In the genomic region with DNA sequence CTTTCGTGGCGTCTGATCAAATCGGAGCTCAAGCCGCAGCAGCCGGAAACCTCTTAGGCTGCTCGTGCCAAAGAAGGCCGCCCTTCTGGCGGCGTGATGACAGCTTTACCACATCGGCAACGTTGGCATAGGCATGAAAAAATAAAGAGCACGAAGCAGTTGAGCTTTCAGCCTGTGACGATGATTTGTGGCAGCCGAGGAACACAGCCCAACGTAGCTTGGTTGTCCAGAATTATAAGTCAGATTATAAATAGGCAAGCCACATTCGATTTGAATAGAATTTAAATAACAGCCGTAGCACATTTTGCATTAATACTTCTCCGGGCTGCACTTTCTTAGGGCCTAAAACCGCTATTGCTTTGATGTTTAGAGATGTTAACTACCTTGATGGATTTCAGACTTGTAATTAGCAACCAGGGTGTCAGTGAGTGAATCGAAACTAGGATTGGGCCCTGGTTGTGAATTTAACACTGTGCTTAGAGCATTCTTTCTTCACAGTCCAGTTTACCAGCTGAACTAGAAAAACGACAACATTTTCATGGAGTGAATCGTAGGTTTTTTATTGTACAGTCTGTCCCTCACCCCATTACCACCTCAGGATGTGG, we compare ENCODE assay signal across 1 cellular context.
A peak's percentile ranks its signal among the peaks of the same experiment; 100 is the strongest.
TF ChIP-seq lines count a peak whose summit lies in the region.

No MANE protein-coding gene starts in this region.

TF ChIP-seq in K562, 482 proteins besides CTCF, POLR2A, EP300 and RAD21 (continued from another document and continues in another):
- TF ChIP-seq, protein P1, sequence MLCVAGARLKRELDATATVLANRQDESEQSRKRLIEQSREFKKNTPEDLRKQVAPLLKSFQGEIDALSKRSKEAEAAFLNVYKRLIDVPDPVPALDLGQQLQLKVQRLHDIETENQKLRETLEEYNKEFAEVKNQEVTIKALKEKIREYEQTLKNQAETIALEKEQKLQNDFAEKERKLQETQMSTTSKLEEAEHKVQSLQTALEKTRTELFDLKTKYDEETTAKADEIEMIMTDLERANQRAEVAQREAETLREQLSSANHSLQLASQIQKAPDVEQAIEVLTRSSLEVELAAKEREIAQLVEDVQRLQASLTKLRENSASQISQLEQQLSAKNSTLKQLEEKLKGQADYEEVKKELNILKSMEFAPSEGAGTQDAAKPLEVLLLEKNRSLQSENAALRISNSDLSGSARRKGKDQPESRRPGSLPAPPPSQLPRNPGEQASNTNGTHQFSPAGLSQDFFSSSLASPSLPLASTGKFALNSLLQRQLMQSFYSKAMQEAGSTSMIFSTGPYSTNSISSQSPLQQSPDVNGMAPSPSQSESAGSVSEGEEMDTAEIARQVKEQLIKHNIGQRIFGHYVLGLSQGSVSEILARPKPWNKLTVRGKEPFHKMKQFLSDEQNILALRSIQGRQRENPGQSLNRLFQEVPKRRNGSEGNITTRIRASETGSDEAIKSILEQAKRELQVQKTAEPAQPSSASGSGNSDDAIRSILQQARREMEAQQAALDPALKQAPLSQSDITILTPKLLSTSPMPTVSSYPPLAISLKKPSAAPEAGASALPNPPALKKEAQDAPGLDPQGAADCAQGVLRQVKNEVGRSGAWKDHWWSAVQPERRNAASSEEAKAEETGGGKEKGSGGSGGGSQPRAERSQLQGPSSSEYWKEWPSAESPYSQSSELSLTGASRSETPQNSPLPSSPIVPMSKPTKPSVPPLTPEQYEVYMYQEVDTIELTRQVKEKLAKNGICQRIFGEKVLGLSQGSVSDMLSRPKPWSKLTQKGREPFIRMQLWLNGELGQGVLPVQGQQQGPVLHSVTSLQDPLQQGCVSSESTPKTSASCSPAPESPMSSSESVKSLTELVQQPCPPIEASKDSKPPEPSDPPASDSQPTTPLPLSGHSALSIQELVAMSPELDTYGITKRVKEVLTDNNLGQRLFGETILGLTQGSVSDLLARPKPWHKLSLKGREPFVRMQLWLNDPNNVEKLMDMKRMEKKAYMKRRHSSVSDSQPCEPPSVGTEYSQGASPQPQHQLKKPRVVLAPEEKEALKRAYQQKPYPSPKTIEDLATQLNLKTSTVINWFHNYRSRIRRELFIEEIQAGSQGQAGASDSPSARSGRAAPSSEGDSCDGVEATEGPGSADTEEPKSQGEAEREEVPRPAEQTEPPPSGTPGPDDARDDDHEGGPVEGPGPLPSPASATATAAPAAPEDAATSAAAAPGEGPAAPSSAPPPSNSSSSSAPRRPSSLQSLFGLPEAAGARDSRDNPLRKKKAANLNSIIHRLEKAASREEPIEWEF (CRISPR knock-in tag; IDR thresholded peaks at IDR 0.05), result 0 out of 2 replicates have a peak, but pooled peaks have one; percentile 27
- TF ChIP-seq SMC3 (conservative IDR thresholded peaks at IDR 0.05; ENCODE audit: insufficient read depth, low read depth, low read length), result no peak
- TF ChIP-seq FOXJ3 (CRISPR knock-in tag; IDR thresholded peaks at IDR 0.05), result no peak
- TF ChIP-seq RHOXF2B (CRISPR knock-in tag; conservative IDR thresholded peaks at IDR 0.05), result no peak
- peak; percentile 52; the same call in 1 of the 2 replicates for TF ChIP-seq DPF2 (IDR thresholded peaks at IDR 0.05)
- TF ChIP-seq LEF1 (IDR thresholded peaks at IDR 0.05), result peak; percentile 75
- TF ChIP-seq HDAC3 (IDR thresholded peaks at IDR 0.05; ENCODE audit: borderline replicate concordance, partially characterized antibody), result no peak
- TF ChIP-seq, protein P2, sequence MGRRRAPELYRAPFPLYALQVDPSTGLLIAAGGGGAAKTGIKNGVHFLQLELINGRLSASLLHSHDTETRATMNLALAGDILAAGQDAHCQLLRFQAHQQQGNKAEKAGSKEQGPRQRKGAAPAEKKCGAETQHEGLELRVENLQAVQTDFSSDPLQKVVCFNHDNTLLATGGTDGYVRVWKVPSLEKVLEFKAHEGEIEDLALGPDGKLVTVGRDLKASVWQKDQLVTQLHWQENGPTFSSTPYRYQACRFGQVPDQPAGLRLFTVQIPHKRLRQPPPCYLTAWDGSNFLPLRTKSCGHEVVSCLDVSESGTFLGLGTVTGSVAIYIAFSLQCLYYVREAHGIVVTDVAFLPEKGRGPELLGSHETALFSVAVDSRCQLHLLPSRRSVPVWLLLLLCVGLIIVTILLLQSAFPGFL (CRISPR knock-in tag; IDR thresholded peaks at IDR 0.05), result 0 out of 2 replicates have a peak, but pooled peaks have one; percentile 73
- TF ChIP-seq FOXP1 (CRISPR knock-in tag; IDR thresholded peaks at IDR 0.05), result no peak
- 0 out of 2 replicates have a peak, but pooled peaks have one; percentile 24 for TF ChIP-seq ZNF41 (CRISPR knock-in tag; conservative IDR thresholded peaks at IDR 0.05)
- 0 out of 2 replicates have a peak, but pooled peaks have one; percentile 7 for TF ChIP-seq ZNF408 (CRISPR knock-in tag; IDR thresholded peaks at IDR 0.05; ENCODE audit: low read depth)
- no peak for TF ChIP-seq SMAD1 (IDR thresholded peaks at IDR 0.05; ENCODE audit: low read depth, low read length, partially characterized antibody)
- TF ChIP-seq OTX1 (CRISPR knock-in tag; IDR thresholded peaks at IDR 0.05), result no peak
- 0 out of 2 replicates have a peak, but pooled peaks have one; percentile 1 for TF ChIP-seq MAFK (IDR thresholded peaks at IDR 0.05; ENCODE audit: low read length)
- TF ChIP-seq, protein P3, sequence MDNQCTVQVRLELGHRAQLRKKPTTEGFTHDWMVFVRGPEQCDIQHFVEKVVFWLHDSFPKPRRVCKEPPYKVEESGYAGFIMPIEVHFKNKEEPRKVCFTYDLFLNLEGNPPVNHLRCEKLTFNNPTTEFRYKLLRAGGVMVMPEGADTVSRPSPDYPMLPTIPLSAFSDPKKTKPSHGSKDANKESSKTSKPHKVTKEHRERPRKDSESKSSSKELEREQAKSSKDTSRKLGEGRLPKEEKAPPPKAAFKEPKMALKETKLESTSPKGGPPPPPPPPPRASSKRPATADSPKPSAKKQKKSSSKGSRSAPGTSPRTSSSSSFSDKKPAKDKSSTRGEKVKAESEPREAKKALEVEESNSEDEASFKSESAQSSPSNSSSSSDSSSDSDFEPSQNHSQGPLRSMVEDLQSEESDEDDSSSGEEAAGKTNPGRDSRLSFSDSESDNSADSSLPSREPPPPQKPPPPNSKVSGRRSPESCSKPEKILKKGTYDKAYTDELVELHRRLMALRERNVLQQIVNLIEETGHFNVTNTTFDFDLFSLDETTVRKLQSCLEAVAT (IDR thresholded peaks at IDR 0.05), result no peak
- no peak for TF ChIP-seq ZBTB9 (CRISPR knock-in tag; IDR thresholded peaks at IDR 0.05)
- TF ChIP-seq ARID2 (IDR thresholded peaks at IDR 0.05), result 0 out of 2 replicates have a peak, but pooled peaks have one; percentile 5
- no peak for TF ChIP-seq EHMT2 (IDR thresholded peaks at IDR 0.05)
- TF ChIP-seq NELFE (IDR thresholded peaks at IDR 0.05; ENCODE audit: insufficient read depth, insufficient read length), result no peak
- TF ChIP-seq, protein P4, sequence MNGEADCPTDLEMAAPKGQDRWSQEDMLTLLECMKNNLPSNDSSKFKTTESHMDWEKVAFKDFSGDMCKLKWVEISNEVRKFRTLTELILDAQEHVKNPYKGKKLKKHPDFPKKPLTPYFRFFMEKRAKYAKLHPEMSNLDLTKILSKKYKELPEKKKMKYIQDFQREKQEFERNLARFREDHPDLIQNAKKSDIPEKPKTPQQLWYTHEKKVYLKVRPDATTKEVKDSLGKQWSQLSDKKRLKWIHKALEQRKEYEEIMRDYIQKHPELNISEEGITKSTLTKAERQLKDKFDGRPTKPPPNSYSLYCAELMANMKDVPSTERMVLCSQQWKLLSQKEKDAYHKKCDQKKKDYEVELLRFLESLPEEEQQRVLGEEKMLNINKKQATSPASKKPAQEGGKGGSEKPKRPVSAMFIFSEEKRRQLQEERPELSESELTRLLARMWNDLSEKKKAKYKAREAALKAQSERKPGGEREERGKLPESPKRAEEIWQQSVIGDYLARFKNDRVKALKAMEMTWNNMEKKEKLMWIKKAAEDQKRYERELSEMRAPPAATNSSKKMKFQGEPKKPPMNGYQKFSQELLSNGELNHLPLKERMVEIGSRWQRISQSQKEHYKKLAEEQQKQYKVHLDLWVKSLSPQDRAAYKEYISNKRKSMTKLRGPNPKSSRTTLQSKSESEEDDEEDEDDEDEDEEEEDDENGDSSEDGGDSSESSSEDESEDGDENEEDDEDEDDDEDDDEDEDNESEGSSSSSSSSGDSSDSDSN (IDR thresholded peaks at IDR 0.05; ENCODE audit: borderline replicate concordance in 1 of 2, low read depth in 2 of 2, low read length in 2 of 2), result 0 out of 4 replicates have a peak, but pooled peaks have one; percentile 37 to 65
- peak; percentile 48; the same call in 1 of the 2 replicates for TF ChIP-seq ERF (CRISPR knock-in tag; IDR thresholded peaks at IDR 0.05)
- no peak for TF ChIP-seq ZBED1 (IDR thresholded peaks at IDR 0.05)
- TF ChIP-seq ATF3 (IDR thresholded peaks at IDR 0.05), result no peak; the same call in 1 of the 2 replicates
- TF ChIP-seq ATF3 (CRISPR knock-in tag; conservative IDR thresholded peaks at IDR 0.05), result peak; percentile 91; the same call in 1 of the 2 replicates
- 0 out of 2 replicates have a peak, but pooled peaks have one; percentile 16 for TF ChIP-seq SRSF3 (IDR thresholded peaks at IDR 0.05; ENCODE audit: insufficient read depth, low read length)
- TF ChIP-seq, protein P5, sequence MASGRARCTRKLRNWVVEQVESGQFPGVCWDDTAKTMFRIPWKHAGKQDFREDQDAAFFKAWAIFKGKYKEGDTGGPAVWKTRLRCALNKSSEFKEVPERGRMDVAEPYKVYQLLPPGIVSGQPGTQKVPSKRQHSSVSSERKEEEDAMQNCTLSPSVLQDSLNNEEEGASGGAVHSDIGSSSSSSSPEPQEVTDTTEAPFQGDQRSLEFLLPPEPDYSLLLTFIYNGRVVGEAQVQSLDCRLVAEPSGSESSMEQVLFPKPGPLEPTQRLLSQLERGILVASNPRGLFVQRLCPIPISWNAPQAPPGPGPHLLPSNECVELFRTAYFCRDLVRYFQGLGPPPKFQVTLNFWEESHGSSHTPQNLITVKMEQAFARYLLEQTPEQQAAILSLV (tag; IDR thresholded peaks at IDR 0.05), result no peak
- 0 out of 2 replicates have a peak, but pooled peaks have one; percentile 42 for TF ChIP-seq XRCC5 (IDR thresholded peaks at IDR 0.05; ENCODE audit: low read depth, low read length)
- TF ChIP-seq ZNF717 (CRISPR knock-in tag; IDR thresholded peaks at IDR 0.05), result no peak
- 0 out of 2 replicates have a peak, but pooled peaks have one; percentile 3 for TF ChIP-seq MEF2D (tag; conservative IDR thresholded peaks at IDR 0.05; ENCODE audit: low read depth)
- no peak for TF ChIP-seq ZNF23 (CRISPR knock-in tag; IDR thresholded peaks at IDR 0.05)
- TF ChIP-seq ZNF280A (IDR thresholded peaks at IDR 0.05; ENCODE audit: low read depth, partially characterized antibody), result no peak
- no peak for TF ChIP-seq NRF1 (conservative IDR thresholded peaks at IDR 0.05 in 1 of 2, IDR thresholded peaks at IDR 0.05 in 1 of 2)
- TF ChIP-seq, protein P6, sequence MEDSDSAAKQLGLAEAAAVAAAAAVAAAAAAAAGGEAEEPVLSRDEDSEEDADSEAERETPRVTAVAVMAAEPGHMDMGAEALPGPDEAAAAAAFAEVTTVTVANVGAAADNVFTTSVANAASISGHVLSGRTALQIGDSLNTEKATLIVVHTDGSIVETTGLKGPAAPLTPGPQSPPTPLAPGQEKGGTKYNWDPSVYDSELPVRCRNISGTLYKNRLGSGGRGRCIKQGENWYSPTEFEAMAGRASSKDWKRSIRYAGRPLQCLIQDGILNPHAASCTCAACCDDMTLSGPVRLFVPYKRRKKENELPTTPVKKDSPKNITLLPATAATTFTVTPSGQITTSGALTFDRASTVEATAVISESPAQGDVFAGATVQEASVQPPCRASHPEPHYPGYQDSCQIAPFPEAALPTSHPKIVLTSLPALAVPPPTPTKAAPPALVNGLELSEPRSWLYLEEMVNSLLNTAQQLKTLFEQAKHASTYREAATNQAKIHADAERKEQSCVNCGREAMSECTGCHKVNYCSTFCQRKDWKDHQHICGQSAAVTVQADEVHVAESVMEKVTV (CRISPR knock-in tag; IDR thresholded peaks at IDR 0.05), result 0 out of 2 replicates have a peak, but pooled peaks have one; percentile 2
- no peak; the same call in 1 of the 2 replicates for TF ChIP-seq ELF4 (CRISPR knock-in tag; IDR thresholded peaks at IDR 0.05)
- TF ChIP-seq, protein P7, sequence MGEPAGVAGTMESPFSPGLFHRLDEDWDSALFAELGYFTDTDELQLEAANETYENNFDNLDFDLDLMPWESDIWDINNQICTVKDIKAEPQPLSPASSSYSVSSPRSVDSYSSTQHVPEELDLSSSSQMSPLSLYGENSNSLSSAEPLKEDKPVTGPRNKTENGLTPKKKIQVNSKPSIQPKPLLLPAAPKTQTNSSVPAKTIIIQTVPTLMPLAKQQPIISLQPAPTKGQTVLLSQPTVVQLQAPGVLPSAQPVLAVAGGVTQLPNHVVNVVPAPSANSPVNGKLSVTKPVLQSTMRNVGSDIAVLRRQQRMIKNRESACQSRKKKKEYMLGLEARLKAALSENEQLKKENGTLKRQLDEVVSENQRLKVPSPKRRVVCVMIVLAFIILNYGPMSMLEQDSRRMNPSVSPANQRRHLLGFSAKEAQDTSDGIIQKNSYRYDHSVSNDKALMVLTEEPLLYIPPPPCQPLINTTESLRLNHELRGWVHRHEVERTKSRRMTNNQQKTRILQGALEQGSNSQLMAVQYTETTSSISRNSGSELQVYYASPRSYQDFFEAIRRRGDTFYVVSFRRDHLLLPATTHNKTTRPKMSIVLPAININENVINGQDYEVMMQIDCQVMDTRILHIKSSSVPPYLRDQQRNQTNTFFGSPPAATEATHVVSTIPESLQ (CRISPR knock-in tag; IDR thresholded peaks at IDR 0.05), result peak; percentile 15; the same call in 1 of the 2 replicates
- no peak; a peak in 1 of 4 replicates for TF ChIP-seq FOXA3 (CRISPR knock-in tag; conservative IDR thresholded peaks at IDR 0.05 in 1 of 2, IDR thresholded peaks at IDR 0.05 in 1 of 2)
- 0 out of 2 replicates have a peak, but pooled peaks have one; percentile 47 for TF ChIP-seq NFRKB (IDR thresholded peaks at IDR 0.05; ENCODE audit: low read depth)
- peak; percentile 69 for TF ChIP-seq L3MBTL2 (IDR thresholded peaks at IDR 0.05)
